ENCODE assay signal across 8 cellular contexts in the genomic region with DNA sequence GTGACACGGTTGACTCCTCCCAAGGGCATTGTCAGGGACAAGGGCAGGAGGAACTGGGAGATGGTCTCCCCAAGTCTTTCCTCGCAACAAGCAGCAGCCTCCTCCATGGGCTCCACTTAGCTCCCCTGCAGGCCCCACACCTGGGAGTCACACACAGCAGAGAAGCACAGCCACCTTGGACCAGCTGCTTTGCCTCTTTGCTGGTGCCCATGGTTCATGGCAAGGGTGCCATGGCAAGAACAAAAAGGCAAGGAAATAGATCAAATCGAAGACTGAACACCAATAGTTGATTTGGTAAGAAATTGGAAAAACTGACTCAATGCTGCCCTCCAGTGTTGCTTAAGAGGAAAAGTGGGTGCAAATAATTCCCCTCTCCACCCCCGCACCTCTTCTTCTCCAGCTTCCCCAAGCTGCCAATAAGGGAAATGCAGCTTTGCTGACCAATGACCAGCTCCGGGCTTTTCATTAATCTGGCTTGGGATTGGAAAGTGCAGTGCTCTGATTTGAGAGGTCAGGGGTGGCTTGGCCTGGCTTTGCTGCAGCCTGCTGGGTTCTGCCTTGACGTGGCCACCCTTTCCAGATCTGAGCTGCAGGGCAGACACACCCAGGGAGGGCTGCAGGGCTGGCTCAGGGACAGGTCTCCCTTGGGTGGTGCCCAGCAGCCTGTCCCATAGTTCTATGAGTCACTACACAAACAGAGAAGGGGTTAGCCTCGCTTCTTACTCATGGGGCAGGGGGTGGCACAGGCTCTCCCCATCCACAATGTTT.
DNase-seq lines count a peak whose midpoint lies in the region; ATAC-seq and TF ChIP-seq lines count a peak whose summit lies in the region.

No MANE protein-coding gene starts in this region.

- TF ChIP-seq POLR2A in Peyer's patch (IDR thresholded peaks at IDR 0.05) (no peak), adrenal gland (IDR thresholded peaks at IDR 0.05) (peak in 1 of 2 donors; percentile 23)

- H3K9me3 ChIP-seq in CD4-positive, CD25-positive, alpha-beta regulatory T cell (ENCODE audit: control insufficient read depth in 2 of 2, low read length in 2 of 2), result peaks cover 7 to 12% of the 10 kb centered on the region in 2 experiments
- H3K9me3 ChIP-seq in Peyer's patch (peaks cover 0 to 4% (median 0%) of the 10 kb centered on the region in 4 donors), adrenal gland (replicated peaks in 1 of 3) (peaks cover 0 to 5% (median 0%) of the 10 kb centered on the region in 3 donors)

- peaks cover 37% of the 10 kb centered on the region for H3K27me3 Mint-ChIP-seq in CD4-positive, CD25-positive, alpha-beta regulatory T cell

- no peaks in the 10 kb centered on the region for H3K27me3 ChIP-seq in CD4-positive, CD25-positive, alpha-beta regulatory T cell (ENCODE audit: control insufficient read depth, insufficient read depth, low read length)
- no peaks in the 10 kb centered on the region for H3K27me3 ChIP-seq in Peyer's patch
- H3K27me3 ChIP-seq in adrenal gland, result peaks cover 6% of the 10 kb centered on the region

- intact Hi-C loops in adrenal gland (cut with DNase I), result loop anchor here (5.0 to 10.0 kb wide), 3 partner anchors 124 to 286 kb away; a partner anchor contains a TSS
- intact Hi-C loops in head of caudate nucleus (cut with DNase I), result loop anchor here (5.0 kb wide), 2 partner anchors 161 to 281 kb away; a partner anchor contains a TSS

- peaks cover 0 to 14% (median 4%) of the 10 kb centered on the region in 7 donors for H3K9me3 Mint-ChIP-seq in CD4-positive, CD25-positive, alpha-beta regulatory T cell

- peaks cover 6 to 35% (median 17%) of the 10 kb centered on the region in 4 donors for H3K4me1 Mint-ChIP-seq in CD4-positive, CD25-positive, alpha-beta regulatory T cell

- peak; percentile 52 to 68 for ATAC-seq in CD4-positive, CD25-positive, alpha-beta regulatory T cell (ENCODE audit: low read depth in 2 of 2)
- peak; percentile 47 for ATAC-seq in GM18909 (IDR thresholded peaks at IDR 0.05; ENCODE audit: poor library complexity, unreplicated experiment)
- ATAC-seq in GM19328 (IDR thresholded peaks at IDR 0.05; ENCODE audit: unreplicated experiment), result no peak

- no peak overlapping the region for H3K27ac ChIP-seq in CD4-positive, CD25-positive, alpha-beta regulatory T cell (ENCODE audit: insufficient read depth, low read length, poor library complexity, severe bottlenecking)
- peak overlapping the region in 3 of 4 donors; percentile 10 to 64 (median 33) for H3K27ac ChIP-seq in Peyer's patch
- peak overlapping the region in 3 of 5 donors; percentile 2 to 49 (median 35) for H3K27ac ChIP-seq in adrenal gland

- 5 to 20% (median 15%) methylated on average over 5 to 7 of the region's 7 CpGs for WGBS in adrenal gland, 4 donors

- peak; percentile 87 to 99 (median 96) for TF ChIP-seq CTCF in Peyer's patch (IDR thresholded peaks at IDR 0.05)
- TF ChIP-seq CTCF in adrenal gland (IDR thresholded peaks at IDR 0.05), result peak; percentile 89 to 99 (median 96)

- DNase-seq in CD4-positive, CD25-positive, alpha-beta regulatory T cell, result peak; percentile 11 to 86 (median 65)
- DNase-seq in Jurkat, Clone E6-1 (ENCODE audit: low read depth, low spot score), result peak; percentile 76
- DNase-seq in Peyer's patch (peak; percentile 33 to 79 (median 77)), adrenal gland (peak; percentile 50 to 87 (median 74)), head of caudate nucleus (peak in 30 of 42 donors; percentile 9 to 82 (median 60)), pons (ENCODE audit: low spot score) (peak; percentile 85)

- peak overlapping the region in 1 of 3 donors; percentile 51 for H3K27ac Mint-ChIP-seq in CD4-positive, CD25-positive, alpha-beta regulatory T cell

- peaks cover 18% of the 10 kb centered on the region for H3K4me1 ChIP-seq in CD4-positive, CD25-positive, alpha-beta regulatory T cell (ENCODE audit: control insufficient read depth, insufficient read depth, low read length, poor library complexity, severe bottlenecking)
- H3K4me1 ChIP-seq in Peyer's patch (peaks cover 0 to 25% (median 7%) of the 10 kb centered on the region in 4 donors), adrenal gland (replicated peaks in 1 of 2) (peaks cover 0 to 15% of the 10 kb centered on the region in 2 donors)

- H3K4me3 Mint-ChIP-seq in CD4-positive, CD25-positive, alpha-beta regulatory T cell, result peak overlapping the region in 2 of 4 donors; percentile 8

- no peak overlapping the region for H3K4me3 ChIP-seq in CD4-positive, CD25-positive, alpha-beta regulatory T cell (ENCODE audit: low read depth, low read length)
- no peak overlapping the region for H3K4me3 ChIP-seq in Jurkat, Clone E6-1 (ENCODE audit: low read length)
- H3K4me3 ChIP-seq in Peyer's patch (no peak overlapping the region), adrenal gland (no peak overlapping the region)

- H3K36me3 ChIP-seq in CD4-positive, CD25-positive, alpha-beta regulatory T cell (ENCODE audit: control insufficient read depth, insufficient read depth, low read length), result no peaks in the 10 kb centered on the region
- H3K36me3 ChIP-seq in Peyer's patch (no peaks in the 10 kb centered on the region), adrenal gland (replicated peaks in 1 of 2) (no peaks in the 10 kb centered on the region)

- peaks cover 3% of the 10 kb centered on the region for H3K36me3 Mint-ChIP-seq in CD4-positive, CD25-positive, alpha-beta regulatory T cell
